Comparison of ENCODE assay signal across 8 cellular contexts in the genomic region with DNA sequence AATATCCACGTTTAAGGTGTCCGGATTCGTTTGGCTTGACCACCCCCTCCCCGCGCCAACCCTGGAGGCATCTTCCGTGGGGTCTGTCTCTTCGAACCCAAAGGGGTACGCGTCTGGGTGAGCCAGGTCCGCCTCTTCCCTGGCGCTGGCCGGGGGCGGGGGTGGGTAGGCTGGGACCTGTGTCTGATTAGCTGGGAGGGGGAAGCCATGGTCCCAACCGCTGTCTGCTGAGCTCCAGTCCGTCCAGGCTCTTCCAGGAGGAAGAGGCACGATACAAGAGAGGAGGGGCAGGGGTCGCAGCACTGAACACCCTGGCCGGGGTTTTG. TPM values are rescaled to one million over a fixed set of nuclear protein-coding genes. Genes with fewer than 3 reads are reported as not detected.
DNase-seq lines count a peak whose midpoint lies in the region; ATAC-seq and TF ChIP-seq lines count a peak whose summit lies in the region.
"Had no signal": no experiment of that assay in that cellular context is flagged by ENCODE, and none has a peak within 500 bp of the region (broad histone marks: within the 10 kb centered on the region; RNA-seq: fewer than 3 reads in every experiment).

A gene with protein sequence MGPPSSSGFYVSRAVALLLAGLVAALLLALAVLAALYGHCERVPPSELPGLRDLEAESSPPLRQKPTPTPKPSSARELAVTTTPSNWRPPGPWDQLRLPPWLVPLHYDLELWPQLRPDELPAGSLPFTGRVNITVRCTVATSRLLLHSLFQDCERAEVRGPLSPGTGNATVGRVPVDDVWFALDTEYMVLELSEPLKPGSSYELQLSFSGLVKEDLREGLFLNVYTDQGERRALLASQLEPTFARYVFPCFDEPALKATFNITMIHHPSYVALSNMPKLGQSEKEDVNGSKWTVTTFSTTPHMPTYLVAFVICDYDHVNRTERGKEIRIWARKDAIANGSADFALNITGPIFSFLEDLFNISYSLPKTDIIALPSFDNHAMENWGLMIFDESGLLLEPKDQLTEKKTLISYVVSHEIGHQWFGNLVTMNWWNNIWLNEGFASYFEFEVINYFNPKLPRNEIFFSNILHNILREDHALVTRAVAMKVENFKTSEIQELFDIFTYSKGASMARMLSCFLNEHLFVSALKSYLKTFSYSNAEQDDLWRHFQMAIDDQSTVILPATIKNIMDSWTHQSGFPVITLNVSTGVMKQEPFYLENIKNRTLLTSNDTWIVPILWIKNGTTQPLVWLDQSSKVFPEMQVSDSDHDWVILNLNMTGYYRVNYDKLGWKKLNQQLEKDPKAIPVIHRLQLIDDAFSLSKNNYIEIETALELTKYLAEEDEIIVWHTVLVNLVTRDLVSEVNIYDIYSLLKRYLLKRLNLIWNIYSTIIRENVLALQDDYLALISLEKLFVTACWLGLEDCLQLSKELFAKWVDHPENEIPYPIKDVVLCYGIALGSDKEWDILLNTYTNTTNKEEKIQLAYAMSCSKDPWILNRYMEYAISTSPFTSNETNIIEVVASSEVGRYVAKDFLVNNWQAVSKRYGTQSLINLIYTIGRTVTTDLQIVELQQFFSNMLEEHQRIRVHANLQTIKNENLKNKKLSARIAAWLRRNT (plus strand): TSS at position 237 of the 326 bp plus-strand sequence. CDS start 143 bp downstream, outside the sequence.

- ATAC-seq in HG03159 (IDR thresholded peaks at IDR 0.05; ENCODE audit: unreplicated experiment): peak; percentile 8

- TF ChIP-seq RAD21 in liver (IDR thresholded peaks at IDR 0.05): no peak

- H3K9ac ChIP-seq in liver (ENCODE audit: low read depth in 1 of 2, low read length in 2 of 2) (no peak within 1 kb of the TSS), stomach smooth muscle (ENCODE audit: low read length in 2 of 2) (no peak within 1 kb of the TSS)

- H3K27me3 ChIP-seq in brain microvascular endothelial cell (replicated peaks) (peaks cover 4% of the 10 kb centered on the region), liver (ENCODE audit: control insufficient read depth in 4 of 4, insufficient read depth in 4 of 4, low read length in 3 of 4) (peaks cover 0 to 21% (median 8%) of the 10 kb centered on the region in 4 donors), stomach smooth muscle (ENCODE audit: control insufficient read depth in 1 of 2, insufficient read depth in 2 of 2, low read length in 2 of 2) (peaks cover 48 to 58% of the 10 kb centered on the region in 2 donors)

- H3K36me3 ChIP-seq in brain microvascular endothelial cell (replicated peaks) (no peaks in the 10 kb centered on the region), liver (ENCODE audit: control insufficient read depth in 4 of 4, insufficient read depth in 3 of 4, low read depth in 1 of 4, low read length in 3 of 4) (no peaks in the 10 kb centered on the region), stomach smooth muscle (ENCODE audit: control insufficient read depth in 2 of 2, insufficient read depth in 2 of 2, low read length in 2 of 2) (no peaks in the 10 kb centered on the region)

- H3K9me3 ChIP-seq in liver (ENCODE audit: control insufficient read depth in 4 of 4, low read length in 3 of 4) (peaks cover 0 to 5% (median 0%) of the 10 kb centered on the region in 4 donors), stomach smooth muscle (ENCODE audit: control insufficient read depth in 2 of 2, low read length in 2 of 2) (no peaks in the 10 kb centered on the region)

- H3K4me3 ChIP-seq in brain microvascular endothelial cell (ENCODE audit: low read depth, low read length) (peak within 1 kb of the TSS; percentile 56), liver (ENCODE audit: low read depth in 1 of 3, low read length in 3 of 3) (peak within 1 kb of the TSS in 2 of 3 donors; percentile 6 to 46), stomach smooth muscle (ENCODE audit: low read length in 2 of 2) (peak within 1 kb of the TSS; percentile 41 to 70)

- no peak for TF ChIP-seq CTCF in brain microvascular endothelial cell (IDR thresholded peaks at IDR 0.05; ENCODE audit: low read depth, low read length, missing control alignments)
- no peak for TF ChIP-seq CTCF in liver (IDR thresholded peaks at IDR 0.05; ENCODE audit: low read depth, low read length, missing input control)

- DNase-seq in brain microvascular endothelial cell: no peak
- DNase-seq in NCI-H2029 (lab: John Stamatoyannopoulos, UW): no peak
- DNase-seq in activated CD4-positive, alpha-beta T cell treated with anti-CD3 and anti-CD28 coated beads for 48 hours: no peak
- no peak for DNase-seq in activated CD4-positive, alpha-beta T cell treated with anti-CD3 and anti-CD28 coated beads, Interleukin-2, amount 50 U/mL, for 48 hours
- DNase-seq: activated CD4-positive, CD25-positive, alpha-beta regulatory T cell treated with anti-CD3 and anti-CD28 coated beads, Interleukin-2, amount 50 U/mL, for 72 hours had no signal

- in situ Hi-C loops in brain microvascular endothelial cell (cut with HindIII; ENCODE audit: low pct_ligation_motif_present, low sequenced_read_pairs): no loop called here

- H3K4me1 ChIP-seq in liver (ENCODE audit: control insufficient read depth in 4 of 4, insufficient read depth in 4 of 4, low read length in 3 of 4): peaks cover 0 to 18% (median 7%) of the 10 kb centered on the region in 4 donors
- peaks cover 19% of the 10 kb centered on the region for H3K4me1 ChIP-seq in stomach smooth muscle (ENCODE audit: control insufficient read depth, insufficient read depth, low read length)

- H3K27ac ChIP-seq in brain microvascular endothelial cell (no peak within 1 kb of the TSS), liver (ENCODE audit: low read depth in 1 of 2, low read length in 2 of 2) (no peak within 1 kb of the TSS), stomach smooth muscle (ENCODE audit: low read length) (no peak within 1 kb of the TSS)

- WGBS in liver: 8% methylated on average over 18 of the region's 18 CpGs

TF ChIP-seq in liver, 16 proteins besides CTCF, POLR2A, EP300 and RAD21:
- TF ChIP-seq, protein P1, sequence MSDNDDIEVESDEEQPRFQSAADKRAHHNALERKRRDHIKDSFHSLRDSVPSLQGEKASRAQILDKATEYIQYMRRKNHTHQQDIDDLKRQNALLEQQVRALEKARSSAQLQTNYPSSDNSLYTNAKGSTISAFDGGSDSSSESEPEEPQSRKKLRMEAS (IDR thresholded peaks at IDR 0.05): no peak
- TF ChIP-seq GABPA (IDR thresholded peaks at IDR 0.05 in 1 of 2, conservative IDR thresholded peaks at IDR 0.05 in 1 of 2): no peak
- TF ChIP-seq SP1 (IDR thresholded peaks at IDR 0.05): no peak
- TF ChIP-seq JUND (IDR thresholded peaks at IDR 0.05): no peak
- TF ChIP-seq, protein P2, sequence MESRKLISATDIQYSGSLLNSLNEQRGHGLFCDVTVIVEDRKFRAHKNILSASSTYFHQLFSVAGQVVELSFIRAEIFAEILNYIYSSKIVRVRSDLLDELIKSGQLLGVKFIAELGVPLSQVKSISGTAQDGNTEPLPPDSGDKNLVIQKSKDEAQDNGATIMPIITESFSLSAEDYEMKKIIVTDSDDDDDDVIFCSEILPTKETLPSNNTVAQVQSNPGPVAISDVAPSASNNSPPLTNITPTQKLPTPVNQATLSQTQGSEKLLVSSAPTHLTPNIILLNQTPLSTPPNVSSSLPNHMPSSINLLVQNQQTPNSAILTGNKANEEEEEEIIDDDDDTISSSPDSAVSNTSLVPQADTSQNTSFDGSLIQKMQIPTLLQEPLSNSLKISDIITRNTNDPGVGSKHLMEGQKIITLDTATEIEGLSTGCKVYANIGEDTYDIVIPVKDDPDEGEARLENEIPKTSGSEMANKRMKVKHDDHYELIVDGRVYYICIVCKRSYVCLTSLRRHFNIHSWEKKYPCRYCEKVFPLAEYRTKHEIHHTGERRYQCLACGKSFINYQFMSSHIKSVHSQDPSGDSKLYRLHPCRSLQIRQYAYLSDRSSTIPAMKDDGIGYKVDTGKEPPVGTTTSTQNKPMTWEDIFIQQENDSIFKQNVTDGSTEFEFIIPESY (IDR thresholded peaks at IDR 0.05): no peak
TF ChIP-seq in liver: peak in this region for 0.

RNA-seq across cellular contexts. Expression of the gene that starts here (rescaled TPM):
- under 1 TPM in 1 of 2 donors, not detected in 1; 0.17 TPM for total RNA-seq in liver
- polyA plus RNA-seq in liver: under 1 TPM; 0.05 to 0.11 TPM
